In genomic region chr9:106835840-106836239, GRCh38 we compare ENCODE assay signal across 27 cellular contexts. TPM values are rescaled to one million over a fixed set of nuclear protein-coding genes. Genes with fewer than 3 reads are reported as not detected.
DNase-seq lines count a peak whose midpoint lies in the region; ATAC-seq, FAIRE-seq and TF ChIP-seq lines count a peak whose summit lies in the region.
"Had no signal": no experiment of that assay in that cellular context is flagged by ENCODE, and none has a peak within 500 bp of the region (broad histone marks: within the 10 kb centered on the region; RNA-seq: fewer than 3 reads in every experiment).

No MANE protein-coding gene starts in this region.

- H3K36me3 ChIP-seq in HepG2 (replicated peaks in 1 of 2; ENCODE audit: control insufficient read depth in 1 of 2, insufficient read depth in 2 of 2, low read length in 2 of 2) (no peaks in the 10 kb centered on the region), right lobe of liver (no peaks in the 10 kb centered on the region), IMR-90 (ENCODE audit: control insufficient read depth, insufficient read depth, low read length) (no peaks in the 10 kb centered on the region), kidney (ENCODE audit: control insufficient read depth in 1 of 2, insufficient read depth in 2 of 2, low read length in 2 of 2) (no peaks in the 10 kb centered on the region)
- H3K36me3 ChIP-seq: BE2C, BLaER1 had no signal

- no peak overlapping the region for H2BK20ac ChIP-seq in IMR-90 (ENCODE audit: low read depth, low read length)

- H2AK9ac ChIP-seq in IMR-90 (replicated peaks; ENCODE audit: low read depth, low read length, poor library complexity): no peak overlapping the region

- H3K9me3 ChIP-seq in HepG2 (ENCODE audit: low read length) (no peaks in the 10 kb centered on the region), right lobe of liver (no peaks in the 10 kb centered on the region), IMR-90 (ENCODE audit: control insufficient read depth, insufficient read depth, low read length) (no peaks in the 10 kb centered on the region), kidney (ENCODE audit: control insufficient read depth in 1 of 2, low read length in 2 of 2) (peaks cover 0 to 3% of the 10 kb centered on the region in 2 donors)
- H3K9me3 ChIP-seq: BE2C had no signal

- in situ Hi-C loops in HepG2 (cut with HindIII; ENCODE audit: extremely low pct_ligation_motif_present, low pct_unique_long_range_greater_than_20kb): no loop called here
- in situ Hi-C loops in IMR-90 (cut with MboI; ENCODE audit: low sequenced_read_pairs): no loop called here

- TF ChIP-seq EP300 in HepG2 (IDR thresholded peaks at IDR 0.05; ENCODE audit: low read depth in 2 of 2, low read length in 2 of 2): no peak
- TF ChIP-seq EP300 in HepG2 (CRISPR knock-in tag; IDR thresholded peaks at IDR 0.05; ENCODE audit: borderline replicate concordance): no peak

- H3K4me1 ChIP-seq in HepG2 (ENCODE audit: insufficient read depth, low read length) (no peaks in the 10 kb centered on the region), right lobe of liver (no peaks in the 10 kb centered on the region), IMR-90 (ENCODE audit: control insufficient read depth, insufficient read depth, low read length) (no peaks in the 10 kb centered on the region), kidney (ENCODE audit: control insufficient read depth in 1 of 2, insufficient read depth in 1 of 2, low read depth in 1 of 2, low read length in 2 of 2) (no peaks in the 10 kb centered on the region)
- H3K4me1 ChIP-seq: BE2C, BLaER1 had no signal

- H3K4ac ChIP-seq in IMR-90 (ENCODE audit: low read depth, low read length): no peak overlapping the region

- H3K9me1 ChIP-seq in IMR-90 (ENCODE audit: insufficient read depth, low read length): no peaks in the 10 kb centered on the region

- FAIRE-seq in HepG2 (lab: Jason Lieb, UNC) (no peak), colon (lab: Jason Lieb, UNC) (peak; percentile 38), kidney (lab: Jason Lieb, UNC) (peak; percentile 82)
- FAIRE-seq: GM12891, GM19239 had no signal

- POLR2A ChIA-PET in HepG2 (lab: Yijun Ruan, JAX) (no interaction called here), IMR-90 (lab: Charles Lee; ENCODE audit: unreplicated experiment) (no interaction called here)

- DNase-seq in HepG2 (ENCODE audit: low spot score) (no peak), right lobe of liver (no peak), IMR-90 (no peak), kidney (no peak), coronary artery (ENCODE audit: low spot score) (no peak), NCI-H1417 (lab: John Stamatoyannopoulos, UW) (no peak)
- DNase-seq: ACHN; BE2C; C1 segment of cervical spinal cord; CD4-positive, alpha-beta memory T cell; CD4-positive, CD25-positive, alpha-beta regulatory T cell; CD8-positive, alpha-beta memory T cell; COR-L47; DMS 273 treated with DMSO at 0.1 percent for 48 hours; DMS153; DMS53; DMS79; DND-41; EL; GF-D8 had no signal

- H2AFZ ChIP-seq in HepG2 (ENCODE audit: low read length) (no peak overlapping the region), IMR-90 (replicated peaks; ENCODE audit: low read length, poor library complexity) (no peak overlapping the region)

- H4K5ac ChIP-seq in IMR-90 (ENCODE audit: low read depth, low read length): no peak overlapping the region

- intact Hi-C loops in HepG2 (cut with micrococcal nuclease; ENCODE audit: unreplicated experiment): no loop called here
- intact Hi-C loops in right lobe of liver (cut with DNase I): no loop called here
- intact Hi-C loops in IMR-90 (cut with micrococcal nuclease): no loop called here
- intact Hi-C loops in kidney (cut with DNase I): no loop called here

- no peak overlapping the region for H3K14ac ChIP-seq in IMR-90 (replicated peaks; ENCODE audit: low read depth, low read length)

- no peak overlapping the region for H4K8ac ChIP-seq in IMR-90 (ENCODE audit: low read depth in 2 of 2, low read length in 2 of 2)

- no peak overlapping the region for H2BK5ac ChIP-seq in IMR-90 (ENCODE audit: low read depth, low read length, poor library complexity, severe bottlenecking)

- H3K27ac ChIP-seq in HepG2 (ENCODE audit: extremely low read length, insufficient read depth, low read length): no peak overlapping the region
- H3K27ac ChIP-seq in right lobe of liver: no peak overlapping the region
- no peak overlapping the region for H3K27ac ChIP-seq in IMR-90 (ENCODE audit: insufficient read depth, low read length)
- no peak overlapping the region for H3K27ac ChIP-seq in kidney (ENCODE audit: low read depth in 2 of 2, low read length in 2 of 2)
- no peak overlapping the region for H3K27ac ChIP-seq in coronary artery
- H3K27ac ChIP-seq: 22Rv1, BLaER1 had no signal

- no peak overlapping the region for H3K23ac ChIP-seq in IMR-90 (ENCODE audit: low read depth, low read length)

- TF ChIP-seq RAD21 in HepG2 (CRISPR knock-in tag; IDR thresholded peaks at IDR 0.05) (no peak), IMR-90 (IDR thresholded peaks at IDR 0.05; ENCODE audit: low read length) (no peak)

- BruUV-seq in HepG2 (replicated peaks; lab: Mats Ljungman, UMichigan) (no TSS peak), IMR-90 (replicated peaks; lab: Mats Ljungman, UMichigan) (no TSS peak)

- WGBS in HepG2 (ENCODE audit: low lambda C conversion rate): 24% methylated on average over 2 of the region's 2 CpGs
- WGBS in right lobe of liver (ENCODE audit: insufficient coverage, low coverage, low lambda C conversion rate, missing lambda C conversion rate): 77% methylated on average over 2 of the region's 2 CpGs
- WGBS in IMR-90 (ENCODE audit: extremely low coverage in 2 of 2, insufficient read length in 1 of 2), 2 experiments: no CpG with 5 or more reads among the region's 2 CpGs

- CTCF ChIA-PET in HepG2 (lab: Yijun Ruan, JAX; ENCODE audit: low intra/inter-chr PET ratio, low total read pairs) (no interaction called here), IMR-90 (lab: Yijun Ruan, JAX) (no interaction called here)

- ATAC-seq in HepG2 (no peak), right lobe of liver (no peak), IMR-90 (ENCODE audit: low read depth) (no peak), GM19324 (IDR thresholded peaks at IDR 0.05; ENCODE audit: low FRiP score, unreplicated experiment) (no peak)

- H3K4me2 ChIP-seq in HepG2 (ENCODE audit: low read depth, low read length): no peak overlapping the region
- no peak overlapping the region for H3K4me2 ChIP-seq in IMR-90 (ENCODE audit: low read depth, low read length)
- H3K4me2 ChIP-seq: BLaER1 had no signal

- no peak overlapping the region for H3K56ac ChIP-seq in IMR-90 (ENCODE audit: extremely low read depth, insufficient read depth, low read length)

- H4K91ac ChIP-seq in IMR-90 (ENCODE audit: insufficient read depth, low read depth, low read length): no peak overlapping the region

- H3K18ac ChIP-seq in IMR-90 (ENCODE audit: low read depth, low read length): no peak overlapping the region

- no peak overlapping the region for H3K9ac ChIP-seq in HepG2 (ENCODE audit: insufficient read depth, low read depth, low read length)
- H3K9ac ChIP-seq in IMR-90 (ENCODE audit: low read depth, low read length): no peak overlapping the region
- H3K9ac ChIP-seq in kidney (ENCODE audit: low read length in 2 of 2): no peak overlapping the region
- H3K9ac ChIP-seq: BLaER1 had no signal

- TF ChIP-seq CTCF in HepG2 (CRISPR knock-in tag; IDR thresholded peaks at IDR 0.05) (no peak), right lobe of liver (IDR thresholded peaks at IDR 0.05) (no peak), IMR-90 (conservative IDR thresholded peaks at IDR 0.05; ENCODE audit: low read depth, low read length) (no peak), kidney (IDR thresholded peaks at IDR 0.05; ENCODE audit: borderline replicate concordance, extremely low read depth, insufficient read depth) (no peak), coronary artery (IDR thresholded peaks at IDR 0.05) (no peak)

- no peak overlapping the region for H2AK5ac ChIP-seq in IMR-90 (ENCODE audit: low read depth, low read length)

- TF ChIP-seq POLR2A in HepG2 (IDR thresholded peaks at IDR 0.05; ENCODE audit: insufficient read depth in 1 of 2, low read depth in 2 of 2, low read length in 2 of 2) (no peak), right lobe of liver (IDR thresholded peaks at IDR 0.05) (no peak), IMR-90 (IDR thresholded peaks at IDR 0.05; ENCODE audit: low read depth, low read length) (no peak)

- H3K79me2 ChIP-seq in HepG2 (ENCODE audit: insufficient read depth, low read length): no peaks in the 10 kb centered on the region

- no peaks in the 10 kb centered on the region for H3K79me1 ChIP-seq in IMR-90 (ENCODE audit: low read depth in 1 of 2, low read length in 2 of 2)

- H2BK120ac ChIP-seq in IMR-90 (ENCODE audit: low read depth, low read length): no peak overlapping the region

- H4K20me1 ChIP-seq in HepG2 (ENCODE audit: insufficient read depth, low read length) (no peaks in the 10 kb centered on the region), IMR-90 (ENCODE audit: insufficient read depth, low read length) (no peaks in the 10 kb centered on the region)
- H4K20me1 ChIP-seq: BLaER1 had no signal

- H2BK15ac ChIP-seq in IMR-90 (ENCODE audit: low read depth, low read length): no peak overlapping the region

- no peaks in the 10 kb centered on the region for H3K27me3 ChIP-seq in HepG2 (ENCODE audit: control insufficient read depth in 1 of 2, insufficient read depth in 2 of 2, low read length in 2 of 2)
- no peaks in the 10 kb centered on the region for H3K27me3 ChIP-seq in right lobe of liver
- H3K27me3 ChIP-seq in IMR-90 (ENCODE audit: control insufficient read depth, insufficient read depth, low read length): peaks cover 1% of the 10 kb centered on the region; the same call in 1 of the 2 replicates
- H3K27me3 ChIP-seq: BE2C, BLaER1 had no signal

- dilution Hi-C loops in IMR-90 (cut with HindIII; ENCODE audit: low sequenced_read_pairs, unreplicated experiment): no loop called here

- H3K4me3 ChIP-seq in HepG2 (replicated peaks in 1 of 3; ENCODE audit: insufficient read depth in 1 of 3, low read depth in 2 of 3, low read length in 3 of 3) (no peak overlapping the region), right lobe of liver (no peak overlapping the region), IMR-90 (ENCODE audit: insufficient read depth, low read depth, low read length) (no peak overlapping the region), kidney (ENCODE audit: low read length in 2 of 2) (no peak overlapping the region), coronary artery (no peak overlapping the region)
- H3K4me3 ChIP-seq: BLaER1 had no signal

RNA-seq across cellular contexts. Expression of gene ZNF462, which starts 27.1 kb away (rescaled TPM):
- not detected in 2 replicates for total RNA-seq in HepG2 (2016; rRNA removed; fragmentation: Illumina TruSeq; extraction: Trizol)
- total RNA-seq in HepG2 (2016; cell fraction: cytosol; rRNA removed; fragmentation: Illumina TruSeq; extraction: Trizol; ENCODE audit: low read depth): not detected in 2 replicates
- total RNA-seq in HepG2 (2016; cell fraction: insoluble cytoplasmic fraction; rRNA removed; fragmentation: Illumina TruSeq; extraction: Trizol): not detected in 2 replicates
- total RNA-seq in HepG2 (2016; cell fraction: membrane; rRNA removed; fragmentation: Illumina TruSeq; extraction: Trizol): not detected in 2 replicates
- total RNA-seq in HepG2 (2016; cell fraction: nucleus; rRNA removed; fragmentation: Illumina TruSeq; extraction: Trizol): not detected in 2 replicates
- not detected in 2 replicates for polyA plus RNA-seq in HepG2 (2011; rRNA removed)
- polyA plus RNA-seq in HepG2 (2011; cell fraction: cytosol; rRNA removed): not detected in 2 replicates
- polyA plus RNA-seq in HepG2 (2011; cell fraction: nucleus; rRNA removed): 0.02 TPM in 1 of 2 replicates, not detected in the other
- not detected in 2 replicates for polyA plus RNA-seq in HepG2 (2012)
- not detected in 2 replicates for polyA plus RNA-seq in HepG2 (2016; cell fraction: cytosol; fragmentation: Illumina TruSeq; extraction: Trizol; ENCODE audit: low read depth)
- polyA plus RNA-seq in HepG2 (2016; cell fraction: insoluble cytoplasmic fraction; fragmentation: Illumina TruSeq; extraction: Trizol; ENCODE audit: low read depth): not detected in 2 replicates
- polyA plus RNA-seq in HepG2 (2016; cell fraction: membrane; fragmentation: Illumina TruSeq; extraction: Trizol; ENCODE audit: low read depth): not detected in 2 replicates
- not detected in 2 replicates for polyA plus RNA-seq in HepG2 (2016; cell fraction: nucleus; fragmentation: Illumina TruSeq; extraction: Trizol; ENCODE audit: insufficient read depth, low read depth)
- 5.4 TPM in 1 of 2 replicates, not detected in the other for polyA minus RNA-seq in HepG2 (2011; rRNA and poly(A)+ RNA removed; ENCODE audit: low replicate concordance)
- polyA minus RNA-seq in HepG2 (2011; cell fraction: cytosol; rRNA and poly(A)+ RNA removed): not detected in 2 replicates
- not detected in 2 replicates for polyA minus RNA-seq in HepG2 (2011; cell fraction: nucleus; rRNA and poly(A)+ RNA removed)
- 1 to 10 TPM in 5 of 6 experiments, under 1 TPM in 1; 0.93 to 4.0 (median 2.9) TPM for total RNA-seq in right lobe of liver
- total RNA-seq in IMR-90 (2012; rRNA removed): 16.1 and 18.8 TPM in 2 replicates
- 6.1 and 7.8 TPM in 2 replicates for polyA plus RNA-seq in IMR-90 (2012; rRNA removed)
- 2.6 TPM in 2 replicates for polyA plus RNA-seq in IMR-90 (2012; cell fraction: cytosol; rRNA removed)
- 5.7 and 10.1 TPM in 2 replicates for polyA plus RNA-seq in IMR-90 (2012; cell fraction: nucleus; rRNA removed; ENCODE audit: low replicate concordance)
- 47.0 TPM for total RNA-seq in kidney
- polyA plus RNA-seq in kidney (ENCODE audit: insufficient read depth, low read depth, low replicate concordance): 1.8 TPM
- polyA plus RNA-seq: CD14-positive monocyte; CD8-positive, alpha-beta memory T cell had no signal
